ENCODE assay signal across 1 cellular context in genomic region chr6:74366634-74367033, GRCh38.
TF ChIP-seq lines count a peak whose summit lies in the region.

No MANE protein-coding gene starts in this region.

TF ChIP-seq in endothelial cell of umbilical vein, 7 proteins besides CTCF, POLR2A, EP300 and RAD21:
- TF ChIP-seq FOS (IDR thresholded peaks at IDR 0.05; ENCODE audit: borderline replicate concordance, insufficient read depth, low read length) (peak; percentile 90), JUN (IDR thresholded peaks at IDR 0.05; ENCODE audit: borderline replicate concordance, insufficient read depth, insufficient read length, low read depth) (peak; percentile 32), MAX (IDR thresholded peaks at IDR 0.05; ENCODE audit: insufficient read depth, insufficient read length) (no peak)
